1 cellular context compared by ENCODE assay signal in the genomic region with DNA sequence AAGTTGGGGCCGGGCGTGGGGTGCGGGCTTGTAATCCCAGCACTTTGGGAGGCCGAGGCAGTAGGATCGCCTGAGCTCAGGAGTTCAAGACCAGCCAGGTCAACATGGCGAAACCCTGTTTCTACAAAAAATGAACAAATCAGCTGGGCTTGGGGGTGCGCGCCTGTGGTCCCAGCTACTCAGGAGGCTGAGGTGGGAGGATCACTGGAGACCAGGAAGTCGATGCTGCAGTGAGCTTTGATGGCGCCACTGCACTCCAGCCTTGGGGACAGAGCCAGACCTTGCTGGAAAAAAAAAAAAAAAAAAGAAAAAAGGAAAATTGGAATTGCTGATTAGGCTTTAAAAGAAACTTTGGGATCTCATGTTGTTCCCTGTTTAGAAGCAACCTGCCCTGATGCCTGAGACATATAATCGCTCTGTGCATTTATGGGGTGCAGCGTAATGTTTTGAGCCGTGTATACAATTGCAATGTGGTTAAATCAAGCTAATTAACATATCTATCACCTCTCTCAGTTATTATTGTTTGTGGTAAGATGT.
TF ChIP-seq lines count a peak whose summit lies in the region.

No MANE protein-coding gene starts in this region.

TF ChIP-seq in K562, 482 proteins besides CTCF, POLR2A, EP300 and RAD21 (continued from another document):
- peak; percentile 50; the same call in 1 of the 2 replicates for TF ChIP-seq ZBTB40 (IDR thresholded peaks at IDR 0.05)
- no peak for TF ChIP-seq ZBTB40 (CRISPR knock-in tag; IDR thresholded peaks at IDR 0.05)
- TF ChIP-seq MAFF (IDR thresholded peaks at IDR 0.05; ENCODE audit: low read length), result peak; percentile 18; the same call in 1 of the 2 replicates
- TF ChIP-seq ZNF140 (CRISPR knock-in tag; IDR thresholded peaks at IDR 0.05), result no peak
- peak; percentile 10 for TF ChIP-seq POLR2B (IDR thresholded peaks at IDR 0.05; ENCODE audit: low read depth, partially characterized antibody)
- TF ChIP-seq DLX4 (CRISPR knock-in tag; IDR thresholded peaks at IDR 0.05), result no peak
- TF ChIP-seq FUS (optimal IDR thresholded peaks at IDR 0.05; ENCODE audit: low read depth, low read length), result no peak
- TF ChIP-seq CHCHD3 (CRISPR knock-in tag; IDR thresholded peaks at IDR 0.05), result no peak
- TF ChIP-seq ZNF174 (CRISPR knock-in tag; IDR thresholded peaks at IDR 0.05), result no peak
- TF ChIP-seq ZNF384 (IDR thresholded peaks at IDR 0.05; ENCODE audit: low read depth, low read length), result peak; percentile 23; the same call in 1 of the 2 replicates
- TF ChIP-seq HDAC2 (IDR thresholded peaks at IDR 0.05), result peak; percentile 75; the same call in 1 of the 2 replicates
- TF ChIP-seq ZNF507 (tag; conservative IDR thresholded peaks at IDR 0.05), result no peak
- TF ChIP-seq MIER1 (IDR thresholded peaks at IDR 0.05; ENCODE audit: low read depth), result peak; percentile 29; the same call in 1 of the 2 replicates
- no peak for TF ChIP-seq SIN3A (IDR thresholded peaks at IDR 0.05; ENCODE audit: borderline replicate concordance in 2 of 2, control insufficient read depth in 1 of 2, low read depth in 2 of 2, low read length in 2 of 2)
- TF ChIP-seq, protein P1, sequence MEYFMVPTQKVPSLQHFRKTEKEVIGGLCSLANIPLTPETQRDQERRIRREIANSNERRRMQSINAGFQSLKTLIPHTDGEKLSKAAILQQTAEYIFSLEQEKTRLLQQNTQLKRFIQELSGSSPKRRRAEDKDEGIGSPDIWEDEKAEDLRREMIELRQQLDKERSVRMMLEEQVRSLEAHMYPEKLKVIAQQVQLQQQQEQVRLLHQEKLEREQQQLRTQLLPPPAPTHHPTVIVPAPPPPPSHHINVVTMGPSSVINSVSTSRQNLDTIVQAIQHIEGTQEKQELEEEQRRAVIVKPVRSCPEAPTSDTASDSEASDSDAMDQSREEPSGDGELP (CRISPR knock-in tag; IDR thresholded peaks at IDR 0.05; ENCODE audit: borderline replicate concordance), result peak; percentile 94
